Comparison of ENCODE assay signal across 1 cellular context in genomic region chr5:132556511-132557424, GRCh38.
A peak's percentile ranks its signal among the peaks of the same experiment; 100 is the strongest.
TF ChIP-seq lines count a peak whose summit lies in the region.

TSS of gene RAD50 (plus strand) at chr5:132556977. CDS start at chr5:132557325, 348 bp downstream.

TF ChIP-seq in HEK293, 187 proteins besides CTCF, POLR2A, EP300 and RAD21 (continued from another document and continues in another):
- TF ChIP-seq ZNF133 (tag by site-specific recombination; IDR thresholded peaks at IDR 0.05) (no peak), ZNF777 (tag by site-specific recombination; IDR thresholded peaks at IDR 0.05; ENCODE audit: borderline replicate concordance) (no peak; the same call in 1 of the 2 replicates), ZNF274 (IDR thresholded peaks at IDR 0.05; ENCODE audit: low read length) (no peak), ZNF274 (tag by site-specific recombination; IDR thresholded peaks at IDR 0.05; ENCODE audit: borderline replicate concordance) (no peak), ZNF660 (tag by site-specific recombination; IDR thresholded peaks at IDR 0.05) (peak; percentile 80), KLF10 (tag by site-specific recombination; IDR thresholded peaks at IDR 0.05) (no peak), YY1 (tag by site-specific recombination; IDR thresholded peaks at IDR 0.05) (peak; percentile 49; the same call in 1 of the 2 replicates), ZBTB17 (tag by site-specific recombination; IDR thresholded peaks at IDR 0.05) (peak; percentile 82), GLI2 (tag by site-specific recombination; IDR thresholded peaks at IDR 0.05; ENCODE audit: borderline replicate concordance, low read depth) (no peak), GLIS1 (tag by site-specific recombination; IDR thresholded peaks at IDR 0.05) (peak; percentile 67), ZNF2 (tag by site-specific recombination; IDR thresholded peaks at IDR 0.05) (peak; percentile 82), ZNF580 (tag by site-specific recombination; IDR thresholded peaks at IDR 0.05) (no peak; the same call in 1 of the 2 replicates), ZNF146 (tag by site-specific recombination; IDR thresholded peaks at IDR 0.05) (no peak), ZNF174 (tag by site-specific recombination; IDR thresholded peaks at IDR 0.05) (no peak), ZNF776 (tag by site-specific recombination; IDR thresholded peaks at IDR 0.05; ENCODE audit: borderline replicate concordance) (no peak), ZNF837 (tag by site-specific recombination; IDR thresholded peaks at IDR 0.05) (no peak), ZNF707 (tag by site-specific recombination; IDR thresholded peaks at IDR 0.05) (no peak), ZNF266 (tag by site-specific recombination; IDR thresholded peaks at IDR 0.05; ENCODE audit: low read depth) (no peak), ZNF624 (tag by site-specific recombination; IDR thresholded peaks at IDR 0.05) (no peak), TRIM28 (IDR thresholded peaks at IDR 0.05; ENCODE audit: borderline replicate concordance, low read length) (no peak; the same call in 1 of the 2 replicates), ZNF132 (tag by site-specific recombination; IDR thresholded peaks at IDR 0.05; ENCODE audit: borderline replicate concordance) (no peak), ZNF473 (tag by site-specific recombination; IDR thresholded peaks at IDR 0.05) (no peak), HOXC10 (CRISPR knock-in tag; IDR thresholded peaks at IDR 0.05) (no peak), KLF7 (tag by site-specific recombination; IDR thresholded peaks at IDR 0.05; ENCODE audit: borderline replicate concordance) (no peak), ZEB2 (tag by site-specific recombination; IDR thresholded peaks at IDR 0.05) (peak; percentile 57; the same call in 1 of the 2 replicates), ZNF311 (tag by site-specific recombination; IDR thresholded peaks at IDR 0.05; ENCODE audit: borderline replicate concordance) (no peak), ZNF16 (tag by site-specific recombination; IDR thresholded peaks at IDR 0.05; ENCODE audit: low read depth) (no peak), FEZF1 (tag by site-specific recombination; IDR thresholded peaks at IDR 0.05) (peak; percentile 64), ZBTB1 (tag by site-specific recombination; IDR thresholded peaks at IDR 0.05) (peak; percentile 100), ZNF416 (tag by site-specific recombination; IDR thresholded peaks at IDR 0.05) (no peak), ZNF202 (tag by site-specific recombination; IDR thresholded peaks at IDR 0.05; ENCODE audit: borderline replicate concordance) (no peak), ZNF629 (tag by site-specific recombination; IDR thresholded peaks at IDR 0.05) (peak; percentile 65; the same call in 1 of the 2 replicates), ZIC2 (tag by site-specific recombination; IDR thresholded peaks at IDR 0.05) (peak; percentile 89), ZNF350 (tag by site-specific recombination; IDR thresholded peaks at IDR 0.05) (no peak), ZNF701 (tag by site-specific recombination; IDR thresholded peaks at IDR 0.05) (no peak), RBAK (tag by site-specific recombination; IDR thresholded peaks at IDR 0.05) (no peak), AEBP2 (tag by site-specific recombination; IDR thresholded peaks at IDR 0.05; ENCODE audit: borderline replicate concordance) (no peak), ZNF114 (tag by site-specific recombination; IDR thresholded peaks at IDR 0.05) (no peak), ZNF558 (tag by site-specific recombination; IDR thresholded peaks at IDR 0.05) (no peak), ZXDB (tag by site-specific recombination; IDR thresholded peaks at IDR 0.05) (peak; percentile 95), ZBTB48 (tag by site-specific recombination; IDR thresholded peaks at IDR 0.05) (peak; percentile 64; the same call in 1 of the 2 replicates), ZNF341 (tag by site-specific recombination; IDR thresholded peaks at IDR 0.05; ENCODE audit: low read depth) (peak; percentile 70), ZNF302 (tag by site-specific recombination; IDR thresholded peaks at IDR 0.05; ENCODE audit: low read depth) (no peak), SP7 (tag by site-specific recombination; IDR thresholded peaks at IDR 0.05) (peak; percentile 86), ZFP3 (tag by site-specific recombination; IDR thresholded peaks at IDR 0.05; ENCODE audit: low read depth) (no peak), ZNF391 (tag by site-specific recombination; IDR thresholded peaks at IDR 0.05; ENCODE audit: borderline replicate concordance, low read depth) (peak; percentile 61), YY2 (tag by site-specific recombination; IDR thresholded peaks at IDR 0.05) (no peak), ZNF292 (tag by site-specific recombination; IDR thresholded peaks at IDR 0.05; ENCODE audit: borderline replicate concordance, low read depth) (no peak), ZNF596 (tag by site-specific recombination; IDR thresholded peaks at IDR 0.05) (no peak), SETDB1 (IDR thresholded peaks at IDR 0.05; ENCODE audit: insufficient read length, low read length) (no peak), ZNF768 (tag by site-specific recombination; IDR thresholded peaks at IDR 0.05) (no peak), GLI4 (tag by site-specific recombination; IDR thresholded peaks at IDR 0.05) (no peak), EGR2 (tag by site-specific recombination; IDR thresholded peaks at IDR 0.05; ENCODE audit: low read depth) (peak; percentile 94), SP2 (tag by site-specific recombination; IDR thresholded peaks at IDR 0.05) (peak; percentile 93), BCL6B (tag by site-specific recombination; IDR thresholded peaks at IDR 0.05) (no peak), ZNF112 (tag by site-specific recombination; IDR thresholded peaks at IDR 0.05) (no peak), INSM2 (tag by site-specific recombination; IDR thresholded peaks at IDR 0.05) (no peak; the same call in 1 of the 2 replicates)
- TF ChIP-seq, protein P1, sequence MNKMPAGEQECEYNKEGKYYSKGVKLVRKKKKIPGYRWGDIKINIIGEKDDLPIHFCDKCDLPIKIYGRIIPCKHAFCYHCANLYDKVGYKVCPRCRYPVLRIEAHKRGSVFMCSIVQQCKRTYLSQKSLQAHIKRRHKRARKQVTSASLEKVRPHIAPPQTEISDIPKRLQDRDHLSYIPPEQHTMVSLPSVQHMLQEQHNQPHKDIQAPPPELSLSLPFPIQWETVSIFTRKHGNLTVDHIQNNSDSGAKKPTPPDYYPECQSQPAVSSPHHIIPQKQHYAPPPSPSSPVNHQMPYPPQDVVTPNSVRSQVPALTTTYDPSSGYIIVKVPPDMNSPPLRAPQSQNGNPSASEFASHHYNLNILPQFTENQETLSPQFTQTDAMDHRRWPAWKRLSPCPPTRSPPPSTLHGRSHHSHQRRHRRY (tag by site-specific recombination; IDR thresholded peaks at IDR 0.05) = no peak; the same call in 1 of the 2 replicates
- TF ChIP-seq, protein P2, sequence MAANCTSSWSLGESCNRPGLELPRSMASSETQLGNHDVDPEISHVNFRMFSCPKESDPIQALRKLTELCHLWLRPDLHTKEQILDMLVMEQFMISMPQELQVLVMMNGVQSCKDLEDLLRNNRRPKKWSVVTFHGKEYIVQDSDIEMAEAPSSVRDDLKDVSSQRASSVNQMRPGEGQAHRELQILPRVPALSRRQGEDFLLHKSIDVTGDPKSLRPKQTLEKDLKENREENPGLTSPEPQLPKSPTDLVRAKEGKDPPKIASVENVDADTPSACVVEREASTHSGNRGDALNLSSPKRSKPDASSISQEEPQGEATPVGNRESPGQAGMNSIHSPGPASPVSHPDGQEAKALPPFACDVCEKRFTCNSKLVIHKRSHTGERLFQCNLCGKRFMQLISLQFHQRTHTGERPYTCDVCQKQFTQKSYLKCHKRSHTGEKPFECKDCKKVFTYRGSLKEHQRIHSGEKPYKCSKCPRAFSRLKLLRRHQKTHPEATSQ (tag by site-specific recombination; IDR thresholded peaks at IDR 0.05) = 0 out of 2 replicates have a peak, but pooled peaks have one; percentile 48
- TF ChIP-seq, protein P3, sequence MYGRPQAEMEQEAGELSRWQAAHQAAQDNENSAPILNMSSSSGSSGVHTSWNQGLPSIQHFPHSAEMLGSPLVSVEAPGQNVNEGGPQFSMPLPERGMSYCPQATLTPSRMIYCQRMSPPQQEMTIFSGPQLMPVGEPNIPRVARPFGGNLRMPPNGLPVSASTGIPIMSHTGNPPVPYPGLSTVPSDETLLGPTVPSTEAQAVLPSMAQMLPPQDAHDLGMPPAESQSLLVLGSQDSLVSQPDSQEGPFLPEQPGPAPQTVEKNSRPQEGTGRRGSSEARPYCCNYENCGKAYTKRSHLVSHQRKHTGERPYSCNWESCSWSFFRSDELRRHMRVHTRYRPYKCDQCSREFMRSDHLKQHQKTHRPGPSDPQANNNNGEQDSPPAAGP (tag by site-specific recombination; IDR thresholded peaks at IDR 0.05) = peak; percentile 32
- TF ChIP-seq, protein P4, sequence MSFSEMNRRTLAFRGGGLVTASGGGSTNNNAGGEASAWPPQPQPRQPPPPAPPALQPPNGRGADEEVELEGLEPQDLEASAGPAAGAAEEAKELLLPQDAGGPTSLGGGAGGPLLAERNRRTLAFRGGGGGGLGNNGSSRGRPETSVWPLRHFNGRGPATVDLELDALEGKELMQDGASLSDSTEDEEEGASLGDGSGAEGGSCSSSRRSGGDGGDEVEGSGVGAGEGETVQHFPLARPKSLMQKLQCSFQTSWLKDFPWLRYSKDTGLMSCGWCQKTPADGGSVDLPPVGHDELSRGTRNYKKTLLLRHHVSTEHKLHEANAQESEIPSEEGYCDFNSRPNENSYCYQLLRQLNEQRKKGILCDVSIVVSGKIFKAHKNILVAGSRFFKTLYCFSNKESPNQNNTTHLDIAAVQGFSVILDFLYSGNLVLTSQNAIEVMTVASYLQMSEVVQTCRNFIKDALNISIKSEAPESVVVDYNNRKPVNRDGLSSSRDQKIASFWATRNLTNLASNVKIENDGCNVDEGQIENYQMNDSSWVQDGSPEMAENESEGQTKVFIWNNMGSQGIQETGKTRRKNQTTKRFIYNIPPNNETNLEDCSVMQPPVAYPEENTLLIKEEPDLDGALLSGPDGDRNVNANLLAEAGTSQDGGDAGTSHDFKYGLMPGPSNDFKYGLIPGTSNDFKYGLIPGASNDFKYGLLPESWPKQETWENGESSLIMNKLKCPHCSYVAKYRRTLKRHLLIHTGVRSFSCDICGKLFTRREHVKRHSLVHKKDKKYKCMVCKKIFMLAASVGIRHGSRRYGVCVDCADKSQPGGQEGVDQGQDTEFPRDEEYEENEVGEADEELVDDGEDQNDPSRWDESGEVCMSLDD (tag by site-specific recombination; IDR thresholded peaks at IDR 0.05) = peak; percentile 80
- TF ChIP-seq, protein P5, sequence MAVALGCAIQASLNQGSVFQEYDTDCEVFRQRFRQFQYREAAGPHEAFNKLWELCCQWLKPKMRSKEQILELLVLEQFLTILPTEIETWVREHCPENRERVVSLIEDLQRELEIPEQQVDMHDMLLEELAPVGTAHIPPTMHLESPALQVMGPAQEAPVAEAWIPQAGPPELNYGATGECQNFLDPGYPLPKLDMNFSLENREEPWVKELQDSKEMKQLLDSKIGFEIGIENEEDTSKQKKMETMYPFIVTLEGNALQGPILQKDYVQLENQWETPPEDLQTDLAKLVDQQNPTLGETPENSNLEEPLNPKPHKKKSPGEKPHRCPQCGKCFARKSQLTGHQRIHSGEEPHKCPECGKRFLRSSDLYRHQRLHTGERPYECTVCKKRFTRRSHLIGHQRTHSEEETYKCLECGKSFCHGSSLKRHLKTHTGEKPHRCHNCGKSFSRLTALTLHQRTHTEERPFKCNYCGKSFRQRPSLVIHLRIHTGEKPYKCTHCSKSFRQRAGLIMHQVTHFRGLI (tag by site-specific recombination; IDR thresholded peaks at IDR 0.05) = no peak
- TF ChIP-seq, protein P6, sequence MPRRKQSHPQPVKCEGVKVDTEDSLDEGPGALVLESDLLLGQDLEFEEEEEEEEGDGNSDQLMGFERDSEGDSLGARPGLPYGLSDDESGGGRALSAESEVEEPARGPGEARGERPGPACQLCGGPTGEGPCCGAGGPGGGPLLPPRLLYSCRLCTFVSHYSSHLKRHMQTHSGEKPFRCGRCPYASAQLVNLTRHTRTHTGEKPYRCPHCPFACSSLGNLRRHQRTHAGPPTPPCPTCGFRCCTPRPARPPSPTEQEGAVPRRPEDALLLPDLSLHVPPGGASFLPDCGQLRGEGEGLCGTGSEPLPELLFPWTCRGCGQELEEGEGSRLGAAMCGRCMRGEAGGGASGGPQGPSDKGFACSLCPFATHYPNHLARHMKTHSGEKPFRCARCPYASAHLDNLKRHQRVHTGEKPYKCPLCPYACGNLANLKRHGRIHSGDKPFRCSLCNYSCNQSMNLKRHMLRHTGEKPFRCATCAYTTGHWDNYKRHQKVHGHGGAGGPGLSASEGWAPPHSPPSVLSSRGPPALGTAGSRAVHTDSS (tag by site-specific recombination; IDR thresholded peaks at IDR 0.05) = no peak
